ENCODE assay signal across 17 cellular contexts in the genomic region with DNA sequence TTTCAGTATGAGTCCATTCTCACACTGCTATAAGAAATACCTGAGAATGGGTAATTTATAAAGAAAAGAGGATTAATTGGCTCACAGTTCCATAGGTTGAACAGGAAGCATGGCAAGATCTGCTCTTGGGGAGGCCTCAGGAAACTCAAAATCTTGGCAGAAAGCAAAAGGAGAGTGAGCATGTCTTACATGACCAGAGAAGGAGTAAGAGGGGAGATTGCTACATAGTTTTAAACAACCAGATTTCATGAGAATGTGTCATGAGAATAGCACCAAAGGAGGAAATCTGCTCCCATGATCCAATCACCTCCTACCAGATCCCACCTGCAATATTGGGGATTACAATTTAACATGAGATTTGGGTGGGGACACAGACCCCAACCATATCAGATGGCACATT.
"Had no signal": no experiment of that assay in that cellular context is flagged by ENCODE, and none has a peak within 500 bp of the region (broad histone marks: within the 10 kb centered on the region; RNA-seq: fewer than 3 reads in every experiment).

No MANE protein-coding gene starts in this region.

- DNase-seq: activated CD4-positive, alpha-beta memory T cell treated with anti-CD3 and anti-CD28 coated beads for 36 hours; activated CD4-positive, alpha-beta T cell treated with anti-CD3 and anti-CD28 coated beads for 36 hours; activated naive CD8-positive, alpha-beta T cell treated with anti-CD3 and anti-CD28 coated beads for 36 hours; effector CD4-positive, alpha-beta T cell; heart right ventricle; stimulated activated CD4-positive, alpha-beta T cell treated with anti-CD3 and anti-CD28 coated beads, Interleukin-2, amount 100 ng/mL, for 24 hours; stimulated activated naive CD4-positive, alpha-beta T cell treated with Interleukin-2 at 50 U/mL for 16 hours; substantia nigra; SW 1271 had no signal

- ATAC-seq: activated CD4-positive, alpha-beta T cell treated with anti-CD3 and anti-CD28 coated beads for 36 hours; esophagus mucosa; heart right ventricle; WTC11 had no signal

- H3K36me3 ChIP-seq: heart right ventricle had no signal

- H3K4me3 Mint-ChIP-seq: activated CD4-positive, alpha-beta memory T cell treated with anti-CD3 and anti-CD28 coated beads for 36 hours; activated CD4-positive, alpha-beta T cell treated with anti-CD3 and anti-CD28 coated beads for 36 hours; activated naive CD8-positive, alpha-beta T cell treated with anti-CD3 and anti-CD28 coated beads for 36 hours; central memory CD8-positive, alpha-beta T cell; T-helper 2 cell treated with Interferon-gamma antibody and Interleukin-4, amounts not matched to agents 5 μg/mL and 100 μg/mL, for 36 hours; WTC11 had no signal

- H3K27me3 ChIP-seq: heart right ventricle had no signal

- FAIRE-seq: TTC549 had no signal

- H3K4me3 ChIP-seq: heart right ventricle, lung had no signal

- H3K27ac Mint-ChIP-seq: activated CD4-positive, alpha-beta memory T cell treated with anti-CD3 and anti-CD28 coated beads for 36 hours; activated CD4-positive, alpha-beta T cell treated with anti-CD3 and anti-CD28 coated beads for 36 hours; activated naive CD8-positive, alpha-beta T cell treated with anti-CD3 and anti-CD28 coated beads for 36 hours; progenitor cell of endocrine pancreas; T-helper 2 cell treated with Interferon-gamma antibody and Interleukin-4, amounts not matched to agents 5 μg/mL and 100 μg/mL, for 36 hours; WTC11 had no signal

- H3K9me3 ChIP-seq: heart right ventricle had no signal

- H3K4me1 Mint-ChIP-seq: activated CD4-positive, alpha-beta T cell treated with anti-CD3 and anti-CD28 coated beads for 36 hours; activated naive CD8-positive, alpha-beta T cell treated with anti-CD3 and anti-CD28 coated beads for 36 hours; brain; central memory CD8-positive, alpha-beta T cell; WTC11 had no signal

- H3K27me3 Mint-ChIP-seq: activated CD4-positive, alpha-beta memory T cell treated with anti-CD3 and anti-CD28 coated beads for 36 hours; activated CD4-positive, alpha-beta T cell treated with anti-CD3 and anti-CD28 coated beads for 36 hours; activated naive CD8-positive, alpha-beta T cell treated with anti-CD3 and anti-CD28 coated beads for 36 hours; brain; central memory CD8-positive, alpha-beta T cell; progenitor cell of endocrine pancreas had no signal

- H3K4me1 ChIP-seq: heart right ventricle had no signal

- H3K27ac ChIP-seq: heart right ventricle had no signal

- H3K36me3 Mint-ChIP-seq: activated CD4-positive, alpha-beta memory T cell treated with anti-CD3 and anti-CD28 coated beads for 36 hours; activated naive CD8-positive, alpha-beta T cell treated with anti-CD3 and anti-CD28 coated beads for 36 hours; brain had no signal
